ENCODE assay signal across 1 cellular context in the genomic region with DNA sequence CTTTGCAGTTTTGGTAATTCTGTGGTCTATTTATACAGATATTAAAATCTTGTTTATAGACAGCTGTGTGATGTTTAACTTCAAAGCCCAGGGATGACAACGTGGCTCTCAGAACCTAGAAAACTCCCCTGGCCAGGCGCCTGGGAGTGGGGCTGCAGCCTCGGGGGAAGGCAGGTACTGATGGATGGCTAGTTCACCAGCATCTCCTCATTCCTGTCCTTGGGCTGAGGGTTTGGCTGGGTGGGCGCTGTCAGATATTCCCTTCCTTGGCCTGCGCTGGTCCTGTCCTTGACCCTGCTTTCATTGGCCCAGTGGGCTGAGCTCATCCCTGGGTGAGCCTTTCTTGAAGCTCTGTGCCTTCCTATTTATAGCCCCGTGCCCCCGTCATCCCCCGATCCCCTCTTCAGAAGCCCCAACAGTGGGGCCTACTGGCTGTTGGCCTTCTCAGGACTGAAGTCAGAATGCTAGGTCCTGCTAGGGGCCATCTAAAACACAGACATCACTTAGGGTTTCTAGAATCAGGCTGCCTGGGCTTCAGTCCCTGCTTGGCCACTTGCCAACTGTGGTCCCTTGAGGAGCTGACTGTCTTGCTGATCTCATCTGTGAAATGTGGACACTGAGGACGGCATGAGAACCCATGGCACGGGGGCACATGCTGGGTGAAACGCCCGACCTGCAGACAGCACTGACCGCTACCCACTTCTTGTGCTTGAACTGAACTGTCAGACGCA.
TF ChIP-seq lines count a peak whose summit lies in the region.

No MANE protein-coding gene starts in this region.

TF ChIP-seq in GM12878, 131 proteins besides CTCF, POLR2A, EP300 and RAD21:
- TF ChIP-seq ZNF274 (IDR thresholded peaks at IDR 0.05; ENCODE audit: insufficient read depth, insufficient read length) (no peak), E2F4 (IDR thresholded peaks at IDR 0.05; ENCODE audit: low read depth, low read length) (no peak), TBL1XR1 (IDR thresholded peaks at IDR 0.05; ENCODE audit: low read depth, low read length) (no peak), PBX3 (IDR thresholded peaks at IDR 0.05; ENCODE audit: insufficient replicate concordance, low read depth, low read length) (no peak), SMAD1 (IDR thresholded peaks at IDR 0.05; ENCODE audit: low read depth, partially characterized antibody) (no peak), CBFB (IDR thresholded peaks at IDR 0.05; ENCODE audit: low read depth) (no peak), POLR2AphosphoS5 (IDR thresholded peaks at IDR 0.05; ENCODE audit: low read length) (no peak), MYC (IDR thresholded peaks at IDR 0.05; ENCODE audit: insufficient read depth, insufficient read length, insufficient replicate concordance, low read length, severe bottlenecking) (no peak), CHD1 (IDR thresholded peaks at IDR 0.05; ENCODE audit: low read depth, low read length) (no peak), IRF5 (IDR thresholded peaks at IDR 0.05; ENCODE audit: borderline replicate concordance) (no peak)
- TF ChIP-seq, protein P1, sequence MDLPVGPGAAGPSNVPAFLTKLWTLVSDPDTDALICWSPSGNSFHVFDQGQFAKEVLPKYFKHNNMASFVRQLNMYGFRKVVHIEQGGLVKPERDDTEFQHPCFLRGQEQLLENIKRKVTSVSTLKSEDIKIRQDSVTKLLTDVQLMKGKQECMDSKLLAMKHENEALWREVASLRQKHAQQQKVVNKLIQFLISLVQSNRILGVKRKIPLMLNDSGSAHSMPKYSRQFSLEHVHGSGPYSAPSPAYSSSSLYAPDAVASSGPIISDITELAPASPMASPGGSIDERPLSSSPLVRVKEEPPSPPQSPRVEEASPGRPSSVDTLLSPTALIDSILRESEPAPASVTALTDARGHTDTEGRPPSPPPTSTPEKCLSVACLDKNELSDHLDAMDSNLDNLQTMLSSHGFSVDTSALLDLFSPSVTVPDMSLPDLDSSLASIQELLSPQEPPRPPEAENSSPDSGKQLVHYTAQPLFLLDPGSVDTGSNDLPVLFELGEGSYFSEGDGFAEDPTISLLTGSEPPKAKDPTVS (IDR thresholded peaks at IDR 0.05; ENCODE audit: low read depth, low read length) = no peak
TF ChIP-seq in GM12878: peak in this region for 0.
